ENCODE assay signal across 8 cellular contexts in genomic region chrX:70434352-70434866, GRCh38. TPM values are rescaled to one million over a fixed set of nuclear protein-coding genes. Genes with fewer than 3 reads are reported as not detected.
A peak's percentile ranks its signal among the peaks of the same experiment; 100 is the strongest.
DNase-seq lines count a peak whose midpoint lies in the region; ATAC-seq, FAIRE-seq and TF ChIP-seq lines count a peak whose summit lies in the region.

No MANE protein-coding gene starts in this region.

- H3K4me1 Mint-ChIP-seq in activated naive CD4-positive, alpha-beta T cell treated with anti-CD3 and anti-CD28 coated beads for 36 hours (ENCODE audit: low read depth), result peaks cover 7% of the 10 kb centered on the region

- peak overlapping the region; percentile 52; the same call in 1 of the 2 replicates for H2AFZ ChIP-seq in DND-41 (ENCODE audit: low read depth, low read length)
- no peak overlapping the region for H2AFZ ChIP-seq in neuron (ENCODE audit: low read depth, low read length)

- CTCF ChIA-PET in activated naive CD4-positive, alpha-beta T cell treated with anti-CD3 and anti-CD28 coated beads for 36 hours (lab: Charles Lee), result interaction anchor here (1.0 to 1.8 kb wide), 5 partner anchors 8 to 231 kb away, joined by 3 to 9 read pairs (median 3); partner anchors contain the start of genes KIF4A and PDZD11

- peak overlapping the region; percentile 84 for H3K4me3 Mint-ChIP-seq in activated naive CD4-positive, alpha-beta T cell treated with anti-CD3 and anti-CD28 coated beads for 36 hours

- H3K27ac ChIP-seq in DND-41 (ENCODE audit: low read length), result no peak overlapping the region
- H3K27ac ChIP-seq in RWPE2 (ENCODE audit: poor library complexity, severe bottlenecking), result peak overlapping the region; percentile 39
- peak overlapping the region; percentile 97 to 99 for H3K27ac ChIP-seq in thoracic aorta

- ATAC-seq in DND-41 (ENCODE audit: insufficient read depth, low read depth) (peak; percentile 60), RWPE2 (ENCODE audit: low read depth) (peak; percentile 84), thoracic aorta (ENCODE audit: insufficient number of reproducible peaks, low FRiP score, low read depth) (peak; percentile 77)

- intact Hi-C loops in activated naive CD4-positive, alpha-beta T cell treated with anti-CD3 and anti-CD28 coated beads for 36 hours (cut with micrococcal nuclease), result loop anchor here (1.0 to 2.0 kb wide), 5 partner anchors 20 to 402 kb away; partner anchors contain the start of genes IGBP1 and KIF4A

- FAIRE-seq in frontal cortex (lab: Jason Lieb, UNC), result no peak

- TF ChIP-seq CTCF in DND-41 (IDR thresholded peaks at IDR 0.05; ENCODE audit: borderline replicate concordance, extremely low read depth, low read length, poor library complexity, severe bottlenecking) (no peak), RWPE2 (IDR thresholded peaks at IDR 0.05; ENCODE audit: poor library complexity, severe bottlenecking) (no peak), thoracic aorta (IDR thresholded peaks at IDR 0.05) (no peak)

- H3K27me3 ChIP-seq in DND-41 (ENCODE audit: insufficient read depth, low read length, poor library complexity) (peaks cover 7% of the 10 kb centered on the region), RWPE2 (ENCODE audit: insufficient read depth, poor library complexity, severe bottlenecking) (no peaks in the 10 kb centered on the region), neuron (ENCODE audit: insufficient read depth, low read length) (no peaks in the 10 kb centered on the region), thoracic aorta (replicated peaks; ENCODE audit: insufficient read depth) (no peaks in the 10 kb centered on the region)

- H3K36me3 Mint-ChIP-seq in activated naive CD4-positive, alpha-beta T cell treated with anti-CD3 and anti-CD28 coated beads for 36 hours (ENCODE audit: low read depth), result no peaks in the 10 kb centered on the region

- DNase-seq in DND-41, result peak; percentile 35
- DNase-seq in H4 (ENCODE audit: low spot score), result peak; percentile 77
- DNase-seq in M059J (ENCODE audit: low read depth), result peak; percentile 92
- peak; percentile 89 for DNase-seq in RWPE2 (ENCODE audit: low spot score)
- DNase-seq in activated naive CD4-positive, alpha-beta T cell treated with anti-CD3 and anti-CD28 coated beads for 36 hours, result peak; percentile 76
- DNase-seq in frontal cortex (ENCODE audit: low spot score in 2 of 2), result peak; percentile 79 to 82
- peak; percentile 54 for DNase-seq in thoracic aorta (ENCODE audit: low spot score)

- peaks cover 5% of the 10 kb centered on the region; the same call in 1 of the 2 replicates for H3K4me1 ChIP-seq in DND-41 (ENCODE audit: insufficient read depth, low read length)
- H3K4me1 ChIP-seq in RWPE2 (ENCODE audit: insufficient read depth, poor library complexity, severe bottlenecking), result peaks cover 9% of the 10 kb centered on the region
- peaks cover 17% of the 10 kb centered on the region for H3K4me1 ChIP-seq in neuron (ENCODE audit: insufficient read depth, low read length)
- H3K4me1 ChIP-seq in thoracic aorta (ENCODE audit: control insufficient read depth in 1 of 2, low read depth in 2 of 2), result peaks cover 2 to 20% of the 10 kb centered on the region in 2 donors

- no peaks in the 10 kb centered on the region for H3K36me3 ChIP-seq in DND-41 (ENCODE audit: insufficient read depth, low read length)
- H3K36me3 ChIP-seq in RWPE2 (ENCODE audit: low read depth), result no peaks in the 10 kb centered on the region
- H3K36me3 ChIP-seq in neuron (ENCODE audit: insufficient read depth, low read length), result no peaks in the 10 kb centered on the region
- H3K36me3 ChIP-seq in thoracic aorta, result no peaks in the 10 kb centered on the region

- H3K4me2 ChIP-seq in DND-41 (ENCODE audit: insufficient read depth, low read length), result peak overlapping the region; percentile 56

- H3K9me3 ChIP-seq in DND-41 (ENCODE audit: insufficient read depth, low read length, severe bottlenecking) (no peaks in the 10 kb centered on the region), RWPE2 (ENCODE audit: severe bottlenecking) (no peaks in the 10 kb centered on the region), neuron (ENCODE audit: low read length) (no peaks in the 10 kb centered on the region), thoracic aorta (no peaks in the 10 kb centered on the region)

- H3K79me2 ChIP-seq in DND-41 (ENCODE audit: insufficient read depth, low read length), result no peaks in the 10 kb centered on the region

- no peak overlapping the region for H3K27ac Mint-ChIP-seq in activated naive CD4-positive, alpha-beta T cell treated with anti-CD3 and anti-CD28 coated beads for 36 hours

- no peak overlapping the region for H3K9ac ChIP-seq in DND-41 (ENCODE audit: low read depth, low read length)

- H4K20me1 ChIP-seq in DND-41 (ENCODE audit: insufficient read depth, low read length), result no peaks in the 10 kb centered on the region

- H3K27me3 Mint-ChIP-seq in activated naive CD4-positive, alpha-beta T cell treated with anti-CD3 and anti-CD28 coated beads for 36 hours (ENCODE audit: low read depth), result peaks cover 13% of the 10 kb centered on the region

- no peaks in the 10 kb centered on the region for H3K9me3 Mint-ChIP-seq in activated naive CD4-positive, alpha-beta T cell treated with anti-CD3 and anti-CD28 coated beads for 36 hours

- H3K4me3 ChIP-seq in DND-41 (ENCODE audit: low read depth in 1 of 2, low read length in 2 of 2) (peak overlapping the region in 1 of 2 experiments; percentile 42; a peak in 2 of 4 replicates), RWPE2 (ENCODE audit: severe bottlenecking) (peak overlapping the region; percentile 44), neuron (ENCODE audit: low read length) (peak overlapping the region; percentile 54), thoracic aorta (peak overlapping the region; percentile 88)

RNA-seq across cellular contexts. Expression of gene DLG3, which starts 10.2 kb away (rescaled TPM):
- 2.8 and 6.5 TPM in 2 replicates for total RNA-seq in H4 (2014; rRNA removed; shearing (Covaris generic))
- total RNA-seq in M059J (2014; rRNA removed; shearing (Covaris generic)), result 7.8 and 13.1 TPM in 2 replicates
- total RNA-seq in activated naive CD4-positive, alpha-beta T cell treated with anti-CD3 and anti-CD28 coated beads for 36 hours, result 10 to 100 TPM; 11.0 to 12.9 TPM
- total RNA-seq in frontal cortex (86.8 TPM), thoracic aorta (10 to 100 TPM; 17.3 to 18.7 TPM)

RNA-seq across cellular contexts. Expression of gene GDPD2, which starts 11.3 kb away (rescaled TPM):
- not detected in 2 replicates for total RNA-seq in H4 (2014; rRNA removed; shearing (Covaris generic))
- total RNA-seq in M059J (2014; rRNA removed; shearing (Covaris generic)), result 0.10 TPM in 1 of 2 replicates, not detected in the other
- total RNA-seq in activated naive CD4-positive, alpha-beta T cell treated with anti-CD3 and anti-CD28 coated beads for 36 hours, result not detected
- total RNA-seq in frontal cortex (2.9 TPM), thoracic aorta (not detected)

Comparison
In these comparisons a context has a peak if more than half of its experiments do, and no peak if none do; other contexts are left out.
1. DNase-seq: peak in every context shown above with its lines; median percentile 92 in M059J; 89 in RWPE2; 80 in frontal cortex; 77 in H4; 76 in activated naive CD4-positive, alpha-beta T cell treated with anti-CD3 and anti-CD28 coated beads for 36 hours; 54 in thoracic aorta; 35 in DND-41.